Comparison of ENCODE assay signal across 8 cellular contexts in the genomic region with DNA sequence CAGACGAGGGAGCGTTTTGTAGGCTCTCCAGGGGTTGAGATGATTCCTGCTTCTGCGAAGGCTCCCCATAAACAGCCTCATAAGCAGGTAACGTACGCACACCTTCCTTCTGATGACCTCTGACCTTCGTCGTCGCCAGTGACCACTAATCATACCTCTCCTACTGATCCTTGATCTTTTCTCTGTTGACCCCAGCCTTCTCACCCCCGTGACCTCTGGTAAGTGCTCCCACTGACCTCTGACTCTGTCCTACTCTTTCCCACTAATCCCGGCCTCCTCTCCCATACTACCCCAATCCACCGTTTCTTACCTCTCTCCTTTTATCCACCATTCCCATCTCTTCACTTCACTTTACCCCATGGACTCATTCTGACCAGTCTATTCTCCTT. TPM values are rescaled to one million over a fixed set of nuclear protein-coding genes. Genes with fewer than 3 reads are reported as not detected.
DNase-seq lines count a peak whose midpoint lies in the region; ATAC-seq and TF ChIP-seq lines count a peak whose summit lies in the region.

No MANE protein-coding gene starts in this region.

- H3K36me3 ChIP-seq in iPS-20b (ENCODE audit: insufficient read depth, low read depth, low read length) = no peaks in the 10 kb centered on the region
- no peaks in the 10 kb centered on the region for H3K36me3 ChIP-seq in suprapubic skin

- intact Hi-C loops in activated T-helper 1 cell treated with anti-CD3 and anti-CD28 coated beads, Interleukin-12 subunit alpha, Interleukin-12 subunit beta, Interleukin-2, Interleukin-4 antibody, amounts not matched to agents 30 ng/mL and 10 ng/mL and 1 ng/mL, durations not matched to agents 14 hours and 24 hours and 36 hours (cut with micrococcal nuclease) = loop anchor here (1.0 to 10.0 kb wide), 16 partner anchors 22 to 1907 kb away; a partner anchor contains a TSS

- no peaks in the 10 kb centered on the region for H3K9me3 Mint-ChIP-seq in activated CD8-positive, alpha-beta memory T cell treated with anti-CD3 and anti-CD28 coated beads, Interleukin-2, amount 10 ng/mL, durations not matched to agents 7 days and 5 days (ENCODE audit: low read depth)
- H3K9me3 Mint-ChIP-seq in activated T-helper 1 cell treated with anti-CD3 and anti-CD28 coated beads, Interleukin-12 subunit alpha, Interleukin-12 subunit beta, Interleukin-2, Interleukin-4 antibody, amounts not matched to agents 30 ng/mL and 10 ng/mL and 1 ng/mL, durations not matched to agents 14 hours and 24 hours and 36 hours = no peaks in the 10 kb centered on the region

- TF ChIP-seq EP300 in suprapubic skin (IDR thresholded peaks at IDR 0.05) = no peak

- no peak overlapping the region; the same call in 1 of the 2 replicates for H3K9ac ChIP-seq in iPS-20b (ENCODE audit: low read depth, low read length)

- H3K9me3 ChIP-seq in iPS-20b (ENCODE audit: insufficient read depth, low read depth, low read length) = no peaks in the 10 kb centered on the region
- no peaks in the 10 kb centered on the region for H3K9me3 ChIP-seq in suprapubic skin

- CTCF ChIA-PET in activated CD8-positive, alpha-beta memory T cell treated with anti-CD3 and anti-CD28 coated beads, Interleukin-2, amount 10 ng/mL, durations not matched to agents 7 days and 5 days (lab: Charles Lee) = interaction anchor here (1.3 kb wide), 1 partner anchor 55 kb away, joined by 4 read pairs; no protein-coding TSS in a partner anchor

- peaks cover 8% of the 10 kb centered on the region for H3K27me3 Mint-ChIP-seq in activated CD8-positive, alpha-beta memory T cell treated with anti-CD3 and anti-CD28 coated beads, Interleukin-2, amount 10 ng/mL, durations not matched to agents 7 days and 5 days
- H3K27me3 Mint-ChIP-seq in activated T-helper 1 cell treated with anti-CD3 and anti-CD28 coated beads, Interleukin-12 subunit alpha, Interleukin-12 subunit beta, Interleukin-2, Interleukin-4 antibody, amounts not matched to agents 30 ng/mL and 10 ng/mL and 1 ng/mL, durations not matched to agents 14 hours and 24 hours and 36 hours (ENCODE audit: insufficient read depth) = peaks cover 11% of the 10 kb centered on the region

- no peak for ATAC-seq in activated CD8-positive, alpha-beta memory T cell treated with anti-CD3 and anti-CD28 coated beads, Interleukin-2, amount 10 ng/mL, durations not matched to agents 7 days and 5 days

- no peak for TF ChIP-seq CTCF in suprapubic skin (IDR thresholded peaks at IDR 0.05)

- peak overlapping the region; percentile 28 for H3K27ac Mint-ChIP-seq in activated CD8-positive, alpha-beta memory T cell treated with anti-CD3 and anti-CD28 coated beads, Interleukin-2, amount 10 ng/mL, durations not matched to agents 7 days and 5 days
- peak overlapping the region; percentile 67 for H3K27ac Mint-ChIP-seq in activated T-helper 1 cell treated with anti-CD3 and anti-CD28 coated beads, Interleukin-12 subunit alpha, Interleukin-12 subunit beta, Interleukin-2, Interleukin-4 antibody, amounts not matched to agents 30 ng/mL and 10 ng/mL and 1 ng/mL, durations not matched to agents 14 hours and 24 hours and 36 hours

- 20% methylated on average over 11 of the region's 11 CpGs for WGBS in suprapubic skin

- no peaks in the 10 kb centered on the region for H3K36me3 Mint-ChIP-seq in activated CD8-positive, alpha-beta memory T cell treated with anti-CD3 and anti-CD28 coated beads, Interleukin-2, amount 10 ng/mL, durations not matched to agents 7 days and 5 days
- peaks cover 4% of the 10 kb centered on the region for H3K36me3 Mint-ChIP-seq in activated T-helper 1 cell treated with anti-CD3 and anti-CD28 coated beads, Interleukin-12 subunit alpha, Interleukin-12 subunit beta, Interleukin-2, Interleukin-4 antibody, amounts not matched to agents 30 ng/mL and 10 ng/mL and 1 ng/mL, durations not matched to agents 14 hours and 24 hours and 36 hours (ENCODE audit: low read depth)

- DNase-seq in activated CD8-positive, alpha-beta memory T cell treated with anti-CD3 and anti-CD28 coated beads, Interleukin-2, amount 10 ng/mL, durations not matched to agents 7 days and 5 days = no peak
- no peak for DNase-seq in activated CD8-positive, alpha-beta memory T cell treated with anti-CD3 and anti-CD28 coated beads for 24 hours
- no peak for DNase-seq in activated T-helper 1 cell treated with anti-CD3 and anti-CD28 coated beads, Interleukin-12 subunit alpha, Interleukin-12 subunit beta, Interleukin-2, Interleukin-4 antibody, amounts not matched to agents 30 ng/mL and 10 ng/mL and 1 ng/mL, durations not matched to agents 14 hours and 24 hours and 36 hours (ENCODE audit: low spot score)
- DNase-seq in suprapubic skin (ENCODE audit: low spot score in 2 of 2) = no peak
- no peak for DNase-seq in NCI-H345 treated with DMSO at 0.1 percent for 48 hours (lab: John Stamatoyannopoulos, UW; ENCODE audit: unreplicated experiment)
- DNase-seq in DMS153 treated with DMSO at 0.1 percent for 48 hours (lab: John Stamatoyannopoulos, UW; ENCODE audit: unreplicated experiment) = no peak
- no peak for DNase-seq in RPMI8226

- H3K27ac ChIP-seq in iPS-20b (ENCODE audit: low read length) (no peak overlapping the region), suprapubic skin (no peak overlapping the region)

- peak overlapping the region; percentile 86 for H3K4me3 Mint-ChIP-seq in activated CD8-positive, alpha-beta memory T cell treated with anti-CD3 and anti-CD28 coated beads, Interleukin-2, amount 10 ng/mL, durations not matched to agents 7 days and 5 days
- peak overlapping the region; percentile 85 for H3K4me3 Mint-ChIP-seq in activated T-helper 1 cell treated with anti-CD3 and anti-CD28 coated beads, Interleukin-12 subunit alpha, Interleukin-12 subunit beta, Interleukin-2, Interleukin-4 antibody, amounts not matched to agents 30 ng/mL and 10 ng/mL and 1 ng/mL, durations not matched to agents 14 hours and 24 hours and 36 hours

- H3K27me3 ChIP-seq in iPS-20b (ENCODE audit: insufficient read depth, low read length) (peaks cover 41% of the 10 kb centered on the region), suprapubic skin (no peaks in the 10 kb centered on the region)

- peak overlapping the region; percentile 81 for H3K4me3 ChIP-seq in iPS-20b (ENCODE audit: low read length)
- peak overlapping the region; percentile 81 for H3K4me3 ChIP-seq in suprapubic skin

- H3K4me1 Mint-ChIP-seq in activated CD8-positive, alpha-beta memory T cell treated with anti-CD3 and anti-CD28 coated beads, Interleukin-2, amount 10 ng/mL, durations not matched to agents 7 days and 5 days = peaks cover 49% of the 10 kb centered on the region
- H3K4me1 Mint-ChIP-seq in activated T-helper 1 cell treated with anti-CD3 and anti-CD28 coated beads, Interleukin-12 subunit alpha, Interleukin-12 subunit beta, Interleukin-2, Interleukin-4 antibody, amounts not matched to agents 30 ng/mL and 10 ng/mL and 1 ng/mL, durations not matched to agents 14 hours and 24 hours and 36 hours (ENCODE audit: low read depth) = peaks cover 47% of the 10 kb centered on the region

- H3K4me1 ChIP-seq in iPS-20b (ENCODE audit: insufficient read depth, low read length) (peaks cover 6% of the 10 kb centered on the region; the same call in 1 of the 2 replicates), suprapubic skin (peaks cover 51% of the 10 kb centered on the region)

- no peak for TF ChIP-seq POLR2A in suprapubic skin (IDR thresholded peaks at IDR 0.05)

RNA-seq across cellular contexts. Expression of a gene that starts 0.4 kb away (rescaled TPM):
- not detected for total RNA-seq in activated CD8-positive, alpha-beta memory T cell treated with anti-CD3 and anti-CD28 coated beads, Interleukin-2, amount 10 ng/mL, durations not matched to agents 7 days and 5 days
- not detected in 2 replicates for total RNA-seq in activated T-helper 1 cell treated with anti-CD3 and anti-CD28 coated beads, Interleukin-12 subunit alpha, Interleukin-12 subunit beta, Interleukin-2, Interleukin-4 antibody, amounts not matched to agents 30 ng/mL and 10 ng/mL and 1 ng/mL, durations not matched to agents 14 hours and 24 hours and 36 hours
- total RNA-seq in suprapubic skin = not detected

RNA-seq across cellular contexts. Expression of a gene that starts 0.6 kb away (rescaled TPM):
- total RNA-seq in activated CD8-positive, alpha-beta memory T cell treated with anti-CD3 and anti-CD28 coated beads, Interleukin-2, amount 10 ng/mL, durations not matched to agents 7 days and 5 days = 10 to 100 TPM in 1 of 2 experiments, 1 to 10 TPM in 1; 7.9 to 13.8 TPM
- 14.7 and 16.5 TPM in 2 replicates for total RNA-seq in activated T-helper 1 cell treated with anti-CD3 and anti-CD28 coated beads, Interleukin-12 subunit alpha, Interleukin-12 subunit beta, Interleukin-2, Interleukin-4 antibody, amounts not matched to agents 30 ng/mL and 10 ng/mL and 1 ng/mL, durations not matched to agents 14 hours and 24 hours and 36 hours
- total RNA-seq in suprapubic skin = 10 to 100 TPM; 12.6 to 17.0 (median 15.0) TPM
